In the genomic region with DNA sequence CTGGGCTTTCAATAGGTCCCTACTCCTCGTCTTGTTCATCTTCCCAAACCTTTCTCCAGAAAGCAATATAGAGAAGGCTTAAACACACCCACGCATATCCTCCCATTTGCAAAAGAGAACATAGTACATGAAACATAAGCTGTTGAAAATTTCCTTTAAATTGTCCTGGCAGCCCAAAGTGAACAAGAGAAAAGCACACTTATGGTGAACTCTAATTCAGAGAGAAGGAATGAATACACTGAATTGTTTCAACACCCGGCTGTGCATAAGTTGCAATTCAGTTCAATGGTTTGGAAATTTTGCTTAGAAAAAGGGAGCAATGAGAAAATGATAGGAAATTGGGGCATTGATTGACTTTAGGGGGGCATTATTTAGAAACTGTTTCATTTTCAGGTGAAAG, we compare ENCODE assay signal across 22 cellular contexts.
DNase-seq lines count a peak whose midpoint lies in the region; ATAC-seq and TF ChIP-seq lines count a peak whose summit lies in the region.
"Had no signal": no experiment of that assay in that cellular context is flagged by ENCODE, and none has a peak within 500 bp of the region (broad histone marks: within the 10 kb centered on the region; RNA-seq: fewer than 3 reads in every experiment).

No MANE protein-coding gene starts in this region.

- peaks cover 4 to 8% (median 5%) of the 10 kb centered on the region in 3 donors for H3K27me3 Mint-ChIP-seq in immature natural killer cell (ENCODE audit: low read depth in 3 of 3)

- DNase-seq in heart left ventricle (no peak), Right ventricle myocardium inferior (ENCODE audit: missing footprints) (no peak), caudate nucleus (lab: John Stamatoyannopoulos, UW) (no peak), osteoblast (ENCODE audit: insufficient read length, low spot score, missing footprints) (no peak), thoracic aorta (ENCODE audit: low spot score) (no peak), immature natural killer cell (no peak)
- DNase-seq: activated CD4-positive, alpha-beta T cell treated with anti-CD3 and anti-CD28 coated beads, Interleukin-2, amount 50 U/mL, for 1 hour; activated CD8-positive, alpha-beta memory T cell treated with anti-CD3 and anti-CD28 coated beads, Interleukin-2, amount 10 ng/mL, durations not matched to agents 7 days and 5 days; activated naive CD4-positive, alpha-beta T cell treated with anti-CD3 and anti-CD28 coated beads for 36 hours; DMS79 treated with DMSO at 0.1 percent for 48 hours; natural killer cell; NCI-H1105 treated with DMSO at 0.1 percent for 48 hours; NCI-H2029 treated with DMSO at 0.1 percent for 48 hours; NCI-H2227 treated with DMSO at 0.1 percent for 48 hours; pancreas; upper lobe of right lung had no signal

- no peaks in the 10 kb centered on the region for H3K9me3 ChIP-seq in heart left ventricle
- no peaks in the 10 kb centered on the region for H3K9me3 ChIP-seq in osteoblast (ENCODE audit: low read depth, low read length)
- H3K9me3 ChIP-seq in thoracic aorta = no peaks in the 10 kb centered on the region
- H3K9me3 ChIP-seq: pancreas, upper lobe of right lung had no signal

- no peak for TF ChIP-seq POLR2A in heart left ventricle (IDR thresholded peaks at IDR 0.05)

- peaks cover 3% of the 10 kb centered on the region for H3K79me2 ChIP-seq in osteoblast (ENCODE audit: insufficient read depth, low read length)

- H3K27ac ChIP-seq in heart left ventricle (peak overlapping the region in 10 of 12 donors; percentile 10 to 61 (median 40)), caudate nucleus (ENCODE audit: low read depth, low read length) (peak overlapping the region; percentile 18), osteoblast (ENCODE audit: low read depth, low read length) (peak overlapping the region; percentile 89), thoracic aorta (peak overlapping the region; percentile 37 to 55)
- H3K27ac ChIP-seq: pancreas, upper lobe of right lung, VCaP had no signal

- H4K20me1 ChIP-seq in osteoblast (ENCODE audit: insufficient read depth, low read length) = no peaks in the 10 kb centered on the region

- ATAC-seq in heart left ventricle (no peak), Right ventricle myocardium inferior (no peak), thoracic aorta (ENCODE audit: insufficient number of reproducible peaks, low FRiP score, low read depth) (no peak), HG03097 (IDR thresholded peaks at IDR 0.05; ENCODE audit: low FRiP score, unreplicated experiment) (no peak), HG03095 (IDR thresholded peaks at IDR 0.05; ENCODE audit: unreplicated experiment) (no peak)
- ATAC-seq: activated CD8-positive, alpha-beta memory T cell treated with anti-CD3 and anti-CD28 coated beads, Interleukin-2, amount 10 ng/mL, durations not matched to agents 7 days and 5 days; natural killer cell had no signal

- no peaks in the 10 kb centered on the region for H3K9me3 Mint-ChIP-seq in immature natural killer cell
- H3K9me3 Mint-ChIP-seq: activated naive CD4-positive, alpha-beta T cell treated with anti-CD3 and anti-CD28 coated beads for 36 hours; mesothelial cell of epicardium; natural killer cell; T-helper 2 cell treated with Interferon-gamma antibody and Interleukin-4, amounts not matched to agents 5 μg/mL and 100 μg/mL, for 36 hours had no signal

- 81 to 85% (median 82%) methylated on average over 3 of the region's 3 CpGs for WGBS in heart left ventricle, 4 donors

- no peaks in the 10 kb centered on the region for H3K27me3 ChIP-seq in heart left ventricle
- no peaks in the 10 kb centered on the region for H3K27me3 ChIP-seq in osteoblast (ENCODE audit: insufficient read depth, low read length)
- H3K27me3 ChIP-seq in thoracic aorta (replicated peaks; ENCODE audit: insufficient read depth) = no peaks in the 10 kb centered on the region
- H3K27me3 ChIP-seq: dorsolateral prefrontal cortex, pancreas, upper lobe of right lung had no signal

- H3K36me3 ChIP-seq in heart left ventricle = peaks cover 0 to 5% (median 0%) of the 10 kb centered on the region in 9 donors
- no peaks in the 10 kb centered on the region for H3K36me3 ChIP-seq in osteoblast (ENCODE audit: insufficient read depth, low read length)
- no peaks in the 10 kb centered on the region for H3K36me3 ChIP-seq in thoracic aorta
- H3K36me3 ChIP-seq: pancreas, upper lobe of right lung had no signal

- TF ChIP-seq CTCF in heart left ventricle (IDR thresholded peaks at IDR 0.05) = no peak
- no peak for TF ChIP-seq CTCF in osteoblast (IDR thresholded peaks at IDR 0.05; ENCODE audit: extremely low read depth, low read depth, low read length)
- TF ChIP-seq CTCF in thoracic aorta (IDR thresholded peaks at IDR 0.05) = no peak

- no peak overlapping the region for H3K27ac Mint-ChIP-seq in immature natural killer cell
- H3K27ac Mint-ChIP-seq: activated CD8-positive, alpha-beta memory T cell treated with anti-CD3 and anti-CD28 coated beads, Interleukin-2, amount 10 ng/mL, durations not matched to agents 7 days and 5 days; activated naive CD4-positive, alpha-beta T cell treated with anti-CD3 and anti-CD28 coated beads for 36 hours; mesothelial cell of epicardium; natural killer cell; T-helper 2 cell treated with Interferon-gamma antibody and Interleukin-4, amounts not matched to agents 5 μg/mL and 100 μg/mL, for 36 hours had no signal

- peaks cover 18 to 21% of the 10 kb centered on the region in 2 donors for H3K4me1 Mint-ChIP-seq in immature natural killer cell

- H2AFZ ChIP-seq in osteoblast (ENCODE audit: low read length) = no peak overlapping the region

- peak overlapping the region; percentile 42 for H3K4me2 ChIP-seq in osteoblast (ENCODE audit: insufficient read depth, low read length)

- peaks cover 0 to 74% (median 35%) of the 10 kb centered on the region in 12 donors for H3K4me1 ChIP-seq in heart left ventricle
- peaks cover 50% of the 10 kb centered on the region for H3K4me1 ChIP-seq in osteoblast (ENCODE audit: insufficient read depth, low read length)
- peaks cover 12 to 45% of the 10 kb centered on the region in 2 donors for H3K4me1 ChIP-seq in thoracic aorta (ENCODE audit: control insufficient read depth in 1 of 2, low read depth in 2 of 2)
- H3K4me1 ChIP-seq: pancreas had no signal

- intact Hi-C loops in heart left ventricle (cut with DNase I) (no loop called here), Right ventricle myocardium inferior (cut with DNase I) (no loop called here)

- H3K4me3 Mint-ChIP-seq in immature natural killer cell = no peak overlapping the region
- H3K4me3 Mint-ChIP-seq: activated CD8-positive, alpha-beta memory T cell treated with anti-CD3 and anti-CD28 coated beads, Interleukin-2, amount 10 ng/mL, durations not matched to agents 7 days and 5 days; activated naive CD4-positive, alpha-beta T cell treated with anti-CD3 and anti-CD28 coated beads for 36 hours; mesothelial cell of epicardium; natural killer cell; T-helper 2 cell treated with Interferon-gamma antibody and Interleukin-4, amounts not matched to agents 5 μg/mL and 100 μg/mL, for 36 hours had no signal

- H3K4me3 ChIP-seq in heart left ventricle (no peak overlapping the region), osteoblast (ENCODE audit: insufficient read depth, low read length) (peak overlapping the region; percentile 9), thoracic aorta (no peak overlapping the region)
- H3K4me3 ChIP-seq: dorsolateral prefrontal cortex, pancreas, upper lobe of right lung had no signal

- peaks cover 5 to 14% (median 10%) of the 10 kb centered on the region in 3 donors for H3K36me3 Mint-ChIP-seq in immature natural killer cell
- H3K36me3 Mint-ChIP-seq: activated CD8-positive, alpha-beta memory T cell treated with anti-CD3 and anti-CD28 coated beads, Interleukin-2, amount 10 ng/mL, durations not matched to agents 7 days and 5 days; mesothelial cell of epicardium; natural killer cell had no signal

Comparison
In these comparisons a context has a peak if more than half of its experiments do, and no peak if none do; other contexts are left out.
1. H3K27ac ChIP-seq: peak in every context shown above with its lines; median percentile 89 in osteoblast; 46 in thoracic aorta; 40 in heart left ventricle; 18 in caudate nucleus.